Comparison of ENCODE assay signal across 11 cellular contexts in genomic region chr2:73020657-73021370, GRCh38. TPM values are rescaled to one million over a fixed set of nuclear protein-coding genes. Genes with fewer than 3 reads are reported as not detected.
DNase-seq lines count a peak whose midpoint lies in the region; ATAC-seq, FAIRE-seq and TF ChIP-seq lines count a peak whose summit lies in the region.
"Had no signal": no experiment of that assay in that cellular context is flagged by ENCODE, and none has a peak within 500 bp of the region (broad histone marks: within the 10 kb centered on the region; RNA-seq: fewer than 3 reads in every experiment).

No MANE protein-coding gene starts in this region.

- FAIRE-seq in urothelium cell line (lab: Jason Lieb, UNC) = no peak

- H3K4me3 Mint-ChIP-seq in activated CD8-positive, alpha-beta T cell treated with anti-CD3 and anti-CD28 coated beads, Interleukin-2, amount 10 ng/mL, durations not matched to agents 7 days and 5 days = no peak overlapping the region
- H3K4me3 Mint-ChIP-seq: natural killer cell treated with Interleukin-12 subunit alpha and Interleukin-12 subunit beta and Interleukin-15 and Interleukin-18, amount 100 ng/mL, for 72 hours had no signal

- POLR2A ChIA-PET in activated CD8-positive, alpha-beta T cell treated with anti-CD3 and anti-CD28 coated beads, Interleukin-2, amount 10 ng/mL, durations not matched to agents 7 days and 5 days (lab: Charles Lee) = no interaction called here

- no peaks in the 10 kb centered on the region for H3K36me3 ChIP-seq in kidney epithelial cell (ENCODE audit: control insufficient read depth, insufficient read depth, low read length)
- H3K36me3 ChIP-seq: cardiac muscle cell had no signal

- peak; percentile 62 for DNase-seq in SIG-M5 treated with dmso at 0.1 percent for 504 hours (lab: John Stamatoyannopoulos, UW; ENCODE audit: unreplicated experiment)
- no peak for DNase-seq in SIG-M5 (lab: John Stamatoyannopoulos, UW)
- DNase-seq in kidney epithelial cell (ENCODE audit: low read depth) = peak; percentile 35
- DNase-seq in urothelium cell line (ENCODE audit: low spot score) = peak; percentile 50
- no peak for DNase-seq in activated CD8-positive, alpha-beta T cell treated with anti-CD3 and anti-CD28 coated beads, Interleukin-2, amount 10 ng/mL, durations not matched to agents 7 days and 5 days
- DNase-seq in C1 segment of cervical spinal cord (lab: John Stamatoyannopoulos, UW) = no peak
- no peak for DNase-seq in activated gamma-delta T cell (lab: John Stamatoyannopoulos, UW)

- no peak for ATAC-seq in activated CD8-positive, alpha-beta T cell treated with anti-CD3 and anti-CD28 coated beads, Interleukin-2, amount 10 ng/mL, durations not matched to agents 7 days and 5 days

- H3K4me3 ChIP-seq in kidney epithelial cell (ENCODE audit: low read depth, low read length) = no peak overlapping the region
- H3K4me3 ChIP-seq: cardiac muscle cell had no signal

- no peaks in the 10 kb centered on the region for H3K4me1 Mint-ChIP-seq in activated CD8-positive, alpha-beta T cell treated with anti-CD3 and anti-CD28 coated beads, Interleukin-2, amount 10 ng/mL, durations not matched to agents 7 days and 5 days (ENCODE audit: low read depth)

- H3K27me3 ChIP-seq in kidney epithelial cell (ENCODE audit: control insufficient read depth, insufficient read depth, low read length) = no peaks in the 10 kb centered on the region
- H3K27me3 ChIP-seq: cardiac muscle cell had no signal

- peak overlapping the region; percentile 4 for H3K27ac ChIP-seq in angular gyrus (ENCODE audit: low read depth, low read length)
- H3K27ac ChIP-seq: 22Rv1, cardiac muscle cell had no signal

- H3K27ac Mint-ChIP-seq in activated CD8-positive, alpha-beta T cell treated with anti-CD3 and anti-CD28 coated beads, Interleukin-2, amount 10 ng/mL, durations not matched to agents 7 days and 5 days = no peak overlapping the region
- H3K27ac Mint-ChIP-seq: natural killer cell treated with Interleukin-12 subunit alpha and Interleukin-12 subunit beta and Interleukin-15 and Interleukin-18, amount 100 ng/mL, for 72 hours had no signal

- no peaks in the 10 kb centered on the region for H3K27me3 Mint-ChIP-seq in activated CD8-positive, alpha-beta T cell treated with anti-CD3 and anti-CD28 coated beads, Interleukin-2, amount 10 ng/mL, durations not matched to agents 7 days and 5 days (ENCODE audit: low read depth)
- H3K27me3 Mint-ChIP-seq: natural killer cell treated with Interleukin-12 subunit alpha and Interleukin-12 subunit beta and Interleukin-15 and Interleukin-18, amount 100 ng/mL, for 72 hours had no signal

- CTCF ChIA-PET in activated CD8-positive, alpha-beta T cell treated with anti-CD3 and anti-CD28 coated beads, Interleukin-2, amount 10 ng/mL, durations not matched to agents 7 days and 5 days (lab: Charles Lee) = no interaction called here

- TF ChIP-seq CTCF in kidney epithelial cell (IDR thresholded peaks at IDR 0.05; ENCODE audit: insufficient read depth, low read length, poor library complexity, severe bottlenecking) = no peak

- H3K9me3 Mint-ChIP-seq in activated CD8-positive, alpha-beta T cell treated with anti-CD3 and anti-CD28 coated beads, Interleukin-2, amount 10 ng/mL, durations not matched to agents 7 days and 5 days (ENCODE audit: insufficient read depth) = no peaks in the 10 kb centered on the region
- H3K9me3 Mint-ChIP-seq: natural killer cell treated with Interleukin-12 subunit alpha and Interleukin-12 subunit beta and Interleukin-15 and Interleukin-18, amount 100 ng/mL, for 72 hours had no signal

- H3K36me3 Mint-ChIP-seq in activated CD8-positive, alpha-beta T cell treated with anti-CD3 and anti-CD28 coated beads, Interleukin-2, amount 10 ng/mL, durations not matched to agents 7 days and 5 days (ENCODE audit: low read depth) = no peaks in the 10 kb centered on the region
- H3K36me3 Mint-ChIP-seq: natural killer cell treated with Interleukin-12 subunit alpha and Interleukin-12 subunit beta and Interleukin-15 and Interleukin-18, amount 100 ng/mL, for 72 hours had no signal

RNA-seq across cellular contexts. Expression of gene SFXN5, which starts 50.7 kb away (rescaled TPM):
- total RNA-seq in kidney epithelial cell = 7.6 and 13.0 TPM in 2 replicates
- total RNA-seq in activated CD8-positive, alpha-beta T cell treated with anti-CD3 and anti-CD28 coated beads, Interleukin-2, amount 10 ng/mL, durations not matched to agents 7 days and 5 days = 10 to 100 TPM; 15.7 to 18.6 TPM

Comparison
In these comparisons a context has a peak if more than half of its experiments do, and no peak if none do; other contexts are left out.
1. DNase-seq: peak in SIG-M5 treated with dmso at 0.1 percent for 504 hours (single experiment), kidney epithelial cell (single experiment) and urothelium cell line (single experiment); none in SIG-M5 (single experiment), activated CD8-positive, alpha-beta T cell treated with anti-CD3 and anti-CD28 coated beads, Interleukin-2, amount 10 ng/mL, durations not matched to agents 7 days and 5 days (single experiment), C1 segment of cervical spinal cord (0 of 14) and activated gamma-delta T cell (single experiment).